In the genomic region with DNA sequence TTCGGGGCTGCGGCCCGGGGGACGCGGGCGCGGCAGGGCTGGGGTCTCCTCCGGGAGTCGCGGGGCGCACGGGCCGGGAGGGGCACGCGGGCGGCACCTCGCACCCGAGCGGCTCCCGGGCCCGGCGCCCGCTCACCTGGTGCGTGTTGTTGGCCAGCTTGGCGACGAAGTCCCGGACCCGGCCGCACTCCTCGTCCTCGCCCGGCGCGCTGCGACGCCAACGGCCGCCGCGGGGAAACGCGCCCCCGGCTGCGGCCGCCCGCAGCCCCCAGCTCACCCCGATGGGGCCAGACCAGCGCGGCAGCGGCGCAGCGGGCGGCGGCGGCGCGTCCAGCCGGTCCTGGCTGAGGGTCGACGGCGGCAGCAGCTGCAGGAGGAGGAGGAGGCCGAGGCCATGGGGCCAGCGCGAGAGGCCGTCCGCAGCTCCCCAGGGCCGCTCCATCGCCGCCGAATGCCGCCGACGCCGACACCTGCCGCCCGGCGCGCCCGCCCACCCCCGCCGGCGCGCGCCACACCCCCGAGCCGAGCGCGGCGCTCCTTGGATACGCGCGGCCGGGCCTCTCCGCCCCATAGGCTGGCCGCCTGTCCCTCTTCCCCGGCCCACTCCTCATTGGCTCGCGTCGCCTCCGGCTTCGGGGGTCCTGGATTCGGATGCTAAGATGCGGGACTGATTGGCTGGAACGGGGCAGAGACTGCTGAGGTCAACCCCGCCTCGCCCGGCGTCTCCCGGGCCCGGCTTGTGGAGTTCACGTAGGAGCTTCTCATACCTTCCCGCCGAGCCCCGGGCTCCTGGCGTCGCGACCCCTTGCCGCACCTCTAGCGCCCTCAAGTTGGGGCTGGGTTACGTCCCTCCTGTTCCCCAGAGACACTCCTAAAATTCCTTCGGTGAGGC, we compare ENCODE assay signal across 8 cellular contexts. TPM values are rescaled to one million over a fixed set of nuclear protein-coding genes. Genes with fewer than 3 reads are reported as not detected.
DNase-seq lines count a peak whose midpoint lies in the region; ATAC-seq and TF ChIP-seq lines count a peak whose summit lies in the region.

SORT1 (minus strand) TSS at position 468 of the 892 bp plus-strand sequence; CDS start at position 442, 26 bp downstream.

- DNase-seq in AG08395 (ENCODE audit: low spot score) (peak; percentile 86), GM19238 (ENCODE audit: insufficient read length, low spot score) (peak; percentile 63), NCI-H774 (lab: John Stamatoyannopoulos, UW) (peak; percentile 94), lower leg skin (ENCODE audit: low spot score in 2 of 2) (peak; percentile 64 to 96)
- peak; percentile 86 for DNase-seq in activated CD8-positive, alpha-beta memory T cell treated with anti-CD3 and anti-CD28 coated beads for 24 hours
- peak; percentile 27 for DNase-seq in effector CD4-positive, alpha-beta T cell
- DNase-seq in stimulated activated CD4-positive, alpha-beta T cell treated with anti-CD3 and anti-CD28 coated beads, Interleukin-4, amount 100 ng/mL, for 4 hours = peak; percentile 25 to 54

- 0 to 2% methylated on average over 29 to 46 of the region's 121 CpGs for WGBS in lower leg skin, 2 donors

- TF ChIP-seq POLR2A in lower leg skin (IDR thresholded peaks at IDR 0.05) = no peak

- ATAC-seq in HG03571 (IDR thresholded peaks at IDR 0.05; ENCODE audit: unreplicated experiment) = peak; percentile 79

- intact Hi-C loops in lower leg skin (cut with DNase I; ENCODE audit: low total_unique reads) = no loop called here

- TF ChIP-seq CTCF in lower leg skin (IDR thresholded peaks at IDR 0.05) = no peak

- H3K4me3 ChIP-seq in lower leg skin (ENCODE audit: low read depth, poor library complexity, severe bottlenecking) = peak within 1 kb of the TSS; percentile 49

RNA-seq across cellular contexts. Expression of gene SORT1, which starts in this region (rescaled TPM):
- total RNA-seq in lower leg skin = 10 to 100 TPM; 29.8 to 53.1 (median 39.5) TPM

Comparison
In these comparisons a context has a peak if more than half of its experiments do, and no peak if none do; other contexts are left out.
1. Peak in every context shown above with its lines: DNase-seq, ATAC-seq and H3K4me3 ChIP-seq.
2. DNase-seq: peak in every context shown above with its lines; median percentile 94 in NCI-H774; 86 in AG08395; 86 in activated CD8-positive, alpha-beta memory T cell treated with anti-CD3 and anti-CD28 coated beads for 24 hours; 80 in lower leg skin; 63 in GM19238; 40 in stimulated activated CD4-positive, alpha-beta T cell treated with anti-CD3 and anti-CD28 coated beads, Interleukin-4, amount 100 ng/mL, for 4 hours; 27 in effector CD4-positive, alpha-beta T cell.